1 cellular context compared by ENCODE assay signal in genomic region chr11:57493507-57494503, GRCh38.
TF ChIP-seq lines count a peak whose summit lies in the region.

No MANE protein-coding gene starts in this region.

TF ChIP-seq in HEK293, 187 proteins besides CTCF, POLR2A, EP300 and RAD21 (continued from another document):
- TF ChIP-seq PRDM4 (tag by site-specific recombination; IDR thresholded peaks at IDR 0.05) = peak; percentile 69; the same call in 1 of the 2 replicates
- TF ChIP-seq ZNF544 (tag by site-specific recombination; IDR thresholded peaks at IDR 0.05) = no peak
- no peak for TF ChIP-seq SCRT2 (tag by site-specific recombination; IDR thresholded peaks at IDR 0.05)
- no peak for TF ChIP-seq ZNF785 (tag by site-specific recombination; IDR thresholded peaks at IDR 0.05)
- TF ChIP-seq ELK4 (IDR thresholded peaks at IDR 0.05; ENCODE audit: borderline replicate concordance, low read depth, low read length) = no peak
- TF ChIP-seq ZNF654 (tag by site-specific recombination; IDR thresholded peaks at IDR 0.05; ENCODE audit: low read depth) = peak; percentile 27; the same call in 1 of the 2 replicates
- no peak for TF ChIP-seq ZNF639 (tag by site-specific recombination; IDR thresholded peaks at IDR 0.05)
- TF ChIP-seq ZBTB26 (tag by site-specific recombination; optimal IDR thresholded peaks at IDR 0.05) = no peak
- TF ChIP-seq PATZ1 (tag by site-specific recombination; IDR thresholded peaks at IDR 0.05) = 0 out of 2 replicates have a peak, but pooled peaks have one; percentile 16
- no peak for TF ChIP-seq ZNF211 (tag by site-specific recombination; IDR thresholded peaks at IDR 0.05; ENCODE audit: low read depth)
- no peak for TF ChIP-seq WT1 (tag by site-specific recombination; IDR thresholded peaks at IDR 0.05)
- peak; percentile 70; the same call in 1 of the 2 replicates for TF ChIP-seq ZBTB44 (tag by site-specific recombination; IDR thresholded peaks at IDR 0.05)
- TF ChIP-seq ZNF214 (tag by site-specific recombination; IDR thresholded peaks at IDR 0.05; ENCODE audit: borderline replicate concordance) = no peak
- no peak for TF ChIP-seq EGR2 (tag by site-specific recombination; IDR thresholded peaks at IDR 0.05; ENCODE audit: low read depth)
- TF ChIP-seq ZNF701 (tag by site-specific recombination; IDR thresholded peaks at IDR 0.05) = no peak
- no peak for TF ChIP-seq ZNF239 (tag by site-specific recombination; IDR thresholded peaks at IDR 0.05)
- TF ChIP-seq ZBTB20 (tag by site-specific recombination; IDR thresholded peaks at IDR 0.05) = peak; percentile 65
- 0 out of 2 replicates have a peak, but pooled peaks have one; percentile 19 for TF ChIP-seq ZNF692 (tag by site-specific recombination; IDR thresholded peaks at IDR 0.05)
- no peak for TF ChIP-seq ZNF830 (tag by site-specific recombination; IDR thresholded peaks at IDR 0.05; ENCODE audit: low read depth)
- no peak for TF ChIP-seq ZBTB17 (tag by site-specific recombination; IDR thresholded peaks at IDR 0.05)
- peak; percentile 47 for TF ChIP-seq ZIC2 (tag by site-specific recombination; IDR thresholded peaks at IDR 0.05)
- 0 out of 2 replicates have a peak, but pooled peaks have one; percentile 16 for TF ChIP-seq ZBTB10 (tag by site-specific recombination; IDR thresholded peaks at IDR 0.05)
- no peak for TF ChIP-seq ZNF571 (tag by site-specific recombination; IDR thresholded peaks at IDR 0.05)
- TF ChIP-seq ZFP41 (tag by site-specific recombination; IDR thresholded peaks at IDR 0.05; ENCODE audit: borderline replicate concordance) = no peak
- TF ChIP-seq ZSCAN18 (tag by site-specific recombination; IDR thresholded peaks at IDR 0.05) = 0 out of 2 replicates have a peak, but pooled peaks have one; percentile 12
- no peak for TF ChIP-seq ZNF670 (tag by site-specific recombination; IDR thresholded peaks at IDR 0.05; ENCODE audit: low read depth)
- no peak for TF ChIP-seq ZNF433 (tag by site-specific recombination; IDR thresholded peaks at IDR 0.05; ENCODE audit: low read depth)
